26 cellular contexts compared by ENCODE assay signal in the genomic region with DNA sequence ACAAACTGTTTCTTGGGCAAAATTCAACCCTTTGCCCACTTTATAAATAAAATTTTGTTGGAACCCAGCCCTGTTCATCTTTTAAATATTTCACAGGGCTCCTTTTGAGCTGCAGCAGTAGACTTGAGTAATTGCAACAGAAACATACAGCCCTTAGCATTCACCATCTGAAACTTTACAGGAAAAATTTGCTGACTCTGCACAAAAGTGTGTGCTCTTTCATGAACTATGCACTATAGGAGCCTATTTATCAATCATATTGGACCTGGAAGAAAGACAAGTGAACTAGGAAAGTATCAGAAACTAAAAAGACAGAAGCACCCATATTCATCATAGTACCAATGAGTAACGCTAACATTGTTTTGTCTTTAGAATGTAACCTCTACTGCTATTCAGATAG.
"Had no signal": no experiment of that assay in that cellular context is flagged by ENCODE, and none has a peak within 500 bp of the region (broad histone marks: within the 10 kb centered on the region; RNA-seq: fewer than 3 reads in every experiment).

No MANE protein-coding gene starts in this region.

- H3K36me3 ChIP-seq: colonic mucosa, esophagus squamous epithelium, gastrocnemius medialis, heart right ventricle, left lung, lower lobe of right lung had no signal

- H3K4me3 ChIP-seq: colonic mucosa, esophagus squamous epithelium, gastrocnemius medialis, heart right ventricle, left lung, lower lobe of right lung, mucosa of descending colon had no signal

- H3K9me3 ChIP-seq: colonic mucosa, esophagus squamous epithelium, gastrocnemius medialis, heart right ventricle, left lung, lower lobe of right lung, mucosa of descending colon had no signal

- DNase-seq: colonic mucosa; cortex of kidney; effector CD8-positive, alpha-beta T cell; effector memory CD8-positive, alpha-beta T cell; endodermal cell; erythroblast; esophagus squamous epithelium; foreskin fibroblast; foreskin melanocyte; gastrocnemius medialis; glutamatergic neuron; head of caudate nucleus; heart right ventricle; hippocampal formation; left cardiac atrium; left lung; left ventricle myocardium superior; lower lobe of right lung; mesenchymal stem cell; mucosa of descending colon; naive B cell had no signal

- H3K27ac ChIP-seq: colonic mucosa, epithelial cell of prostate, esophagus squamous epithelium, gastrocnemius medialis, heart right ventricle, left lung, lower lobe of right lung had no signal

- H3K4me1 ChIP-seq: colonic mucosa, esophagus squamous epithelium, gastrocnemius medialis, heart right ventricle, left lung, lower lobe of right lung had no signal

- ATAC-seq: effector memory CD8-positive, alpha-beta T cell; esophagus mucosa; gastrocnemius medialis; heart right ventricle; left cardiac atrium; left lung; left ventricle myocardium superior; lower lobe of right lung; mucosa of descending colon had no signal

- H3K27me3 ChIP-seq: colonic mucosa, esophagus squamous epithelium, gastrocnemius medialis, heart right ventricle, left lung had no signal

- FAIRE-seq: endometrium, islet of Langerhans, keratinocyte had no signal
